In genomic region chr22:24567668-24568067, GRCh38 we compare ENCODE assay signal across 32 cellular contexts. TPM values are rescaled to one million over a fixed set of nuclear protein-coding genes. Genes with fewer than 3 reads are reported as not detected.
"Had no signal": no experiment of that assay in that cellular context is flagged by ENCODE, and none has a peak within 500 bp of the region (broad histone marks: within the 10 kb centered on the region; RNA-seq: fewer than 3 reads in every experiment).

No MANE protein-coding gene starts in this region.

- H3K27ac Mint-ChIP-seq: activated CD4-positive, alpha-beta T cell treated with anti-CD3 and anti-CD28 coated beads, Interleukin-2, amount 10 ng/mL, durations not matched to agents 7 days and 5 days; activated CD8-positive, alpha-beta memory T cell treated with anti-CD3 and anti-CD28 coated beads, Interleukin-2, amount 10 ng/mL, durations not matched to agents 7 days and 5 days; activated naive CD8-positive, alpha-beta T cell treated with anti-CD3 and anti-CD28 coated beads for 36 hours; activated T-cell treated with anti-CD3 and anti-CD28 coated beads, Interleukin-2, amount 50 U/mL, for 72 hours; stimulated activated memory B cell treated with anti-CD40 and anti-IgM and Interleukin-4, amounts not matched to agents 10 μg/mL and 1 μg/mL and 100 μg/mL, for 72 hours had no signal

- DNase-seq: activated CD4-positive, alpha-beta memory T cell treated with anti-CD3 and anti-CD28 coated beads, Interleukin-2, amount 10 ng/mL, durations not matched to agents 7 days and 5 days; activated CD4-positive, alpha-beta T cell treated with anti-CD3 and anti-CD28 coated beads for 1 hour; activated CD4-positive, alpha-beta T cell treated with anti-CD3 and anti-CD28 coated beads, Interleukin-2, amount 10 ng/mL, durations not matched to agents 7 days and 5 days; activated CD8-positive, alpha-beta memory T cell treated with anti-CD3 and anti-CD28 coated beads, Interleukin-2, amount 10 ng/mL, durations not matched to agents 7 days and 5 days; activated naive CD4-positive, alpha-beta T cell; activated naive CD8-positive, alpha-beta T cell treated with anti-CD3 and anti-CD28 coated beads for 36 hours; activated T-cell treated with anti-CD3 and anti-CD28 coated beads, Interleukin-2, amount 50 U/mL, for 72 hours; adrenal gland; cerebellar nuclear complex; colonic mucosa; effector CD8-positive, alpha-beta T cell; esophagus squamous epithelium; foreskin melanocyte; heart right ventricle; kidney glomerular epithelial cell; left ventricle myocardium superior; mammary epithelial cell; pancreas; stimulated activated CD4-positive, alpha-beta T cell treated with anti-CD3 and anti-CD28 coated beads, Interleukin-1b, Interleukin-23, amount 100 ng/mL, for 48 hours; stimulated activated CD4-positive, alpha-beta T cell treated with anti-CD3 and anti-CD28 coated beads, Interleukin-4, amount 100 ng/mL, for 4 hours; stimulated activated CD8-positive, alpha-beta memory T cell treated with anti-CD3 and anti-CD28 coated beads, Interleukin-4, amount 100 ng/mL, for 48 hours; stimulated activated naive CD8-positive, alpha-beta T cell treated with anti-CD3 and anti-CD28 coated beads, Interleukin-15, amount 100 ng/mL, for 72 hours; substantia nigra; T-helper 2 cell had no signal

- H3K9me3 ChIP-seq: adrenal gland, ascending aorta, colonic mucosa, esophagus squamous epithelium, heart right ventricle, pancreas, right atrium auricular region had no signal

- H3K27me3 Mint-ChIP-seq: activated CD4-positive, alpha-beta memory T cell treated with anti-CD3 and anti-CD28 coated beads, Interleukin-2, amount 10 ng/mL, durations not matched to agents 7 days and 5 days; activated CD4-positive, alpha-beta T cell treated with anti-CD3 and anti-CD28 coated beads, Interleukin-2, amount 10 ng/mL, durations not matched to agents 7 days and 5 days; activated CD8-positive, alpha-beta memory T cell treated with anti-CD3 and anti-CD28 coated beads, Interleukin-2, amount 10 ng/mL, durations not matched to agents 7 days and 5 days; activated naive CD8-positive, alpha-beta T cell treated with anti-CD3 and anti-CD28 coated beads for 36 hours; brain; stimulated activated memory B cell treated with anti-CD40 and anti-IgM and Interleukin-4, amounts not matched to agents 10 μg/mL and 1 μg/mL and 100 μg/mL, for 72 hours; stimulated activated naive CD8-positive, alpha-beta T cell treated with anti-CD3 and anti-CD28 coated beads, Interleukin-15, amount 100 ng/mL, for 72 hours had no signal

- H3K27ac ChIP-seq: adrenal gland, ascending aorta, colonic mucosa, epithelial cell of prostate, esophagus squamous epithelium, pancreas had no signal

- ATAC-seq: activated CD8-positive, alpha-beta memory T cell treated with anti-CD3 and anti-CD28 coated beads, Interleukin-2, amount 10 ng/mL, durations not matched to agents 7 days and 5 days; activated T-cell treated with anti-CD3 and anti-CD28 coated beads, Interleukin-2, amount 50 U/mL, for 72 hours; heart right ventricle; left ventricle myocardium superior; pancreas; stimulated activated memory B cell treated with anti-CD40 and anti-IgM and Interleukin-4, amounts not matched to agents 10 μg/mL and 1 μg/mL and 100 μg/mL, for 72 hours; stimulated activated naive CD8-positive, alpha-beta T cell treated with anti-CD3 and anti-CD28 coated beads, Interleukin-15, amount 100 ng/mL, for 72 hours; WTC11 had no signal

- H3K4me1 Mint-ChIP-seq: WTC11 had no signal

- H3K27me3 ChIP-seq: adrenal gland, ascending aorta, cardiac muscle cell, colonic mucosa, esophagus squamous epithelium, heart right ventricle, pancreas, right atrium auricular region had no signal

- H3K4me1 ChIP-seq: ascending aorta, colonic mucosa, pancreas had no signal

- H3K4me3 Mint-ChIP-seq: activated CD4-positive, alpha-beta memory T cell treated with anti-CD3 and anti-CD28 coated beads, Interleukin-2, amount 10 ng/mL, durations not matched to agents 7 days and 5 days; activated CD4-positive, alpha-beta T cell treated with anti-CD3 and anti-CD28 coated beads, Interleukin-2, amount 10 ng/mL, durations not matched to agents 7 days and 5 days; activated CD8-positive, alpha-beta memory T cell treated with anti-CD3 and anti-CD28 coated beads, Interleukin-2, amount 10 ng/mL, durations not matched to agents 7 days and 5 days; activated naive CD8-positive, alpha-beta T cell treated with anti-CD3 and anti-CD28 coated beads for 36 hours; activated T-cell treated with anti-CD3 and anti-CD28 coated beads, Interleukin-2, amount 50 U/mL, for 72 hours; brain; stimulated activated memory B cell treated with anti-CD40 and anti-IgM and Interleukin-4, amounts not matched to agents 10 μg/mL and 1 μg/mL and 100 μg/mL, for 72 hours; stimulated activated naive CD8-positive, alpha-beta T cell treated with anti-CD3 and anti-CD28 coated beads, Interleukin-15, amount 100 ng/mL, for 72 hours; WTC11 had no signal

- H3K4me3 ChIP-seq: adrenal gland, ascending aorta, cardiac muscle cell, colonic mucosa, esophagus squamous epithelium, heart right ventricle, pancreas, right atrium auricular region, smooth muscle cell had no signal

- H3K9me3 Mint-ChIP-seq: activated CD4-positive, alpha-beta memory T cell treated with anti-CD3 and anti-CD28 coated beads, Interleukin-2, amount 10 ng/mL, durations not matched to agents 7 days and 5 days; activated CD4-positive, alpha-beta T cell treated with anti-CD3 and anti-CD28 coated beads, Interleukin-2, amount 10 ng/mL, durations not matched to agents 7 days and 5 days; activated naive CD8-positive, alpha-beta T cell treated with anti-CD3 and anti-CD28 coated beads for 36 hours; activated T-cell treated with anti-CD3 and anti-CD28 coated beads, Interleukin-2, amount 50 U/mL, for 72 hours; brain; stimulated activated memory B cell treated with anti-CD40 and anti-IgM and Interleukin-4, amounts not matched to agents 10 μg/mL and 1 μg/mL and 100 μg/mL, for 72 hours; stimulated activated naive CD8-positive, alpha-beta T cell treated with anti-CD3 and anti-CD28 coated beads, Interleukin-15, amount 100 ng/mL, for 72 hours; WTC11 had no signal

RNA-seq across cellular contexts. Expression of gene GGT1, which starts 35.3 kb away (rescaled TPM):
- total RNA-seq: ascending aorta had no signal
